ENCODE assay signal across 8 cellular contexts in genomic region chr22:41181349-41182241, GRCh38. TPM values are rescaled to one million over a fixed set of nuclear protein-coding genes. Genes with fewer than 3 reads are reported as not detected.
DNase-seq lines count a peak whose midpoint lies in the region; ATAC-seq and TF ChIP-seq lines count a peak whose summit lies in the region.

No MANE protein-coding gene starts in this region.

- 60 to 73% methylated on average over 15 of the region's 15 CpGs for WGBS in aorta, 2 donors

- peaks cover 30% of the 10 kb centered on the region for H3K36me3 Mint-ChIP-seq in WTC11

- no peaks in the 10 kb centered on the region for H3K27me3 ChIP-seq in aorta (ENCODE audit: control insufficient read depth in 1 of 2, insufficient read depth in 2 of 2, low read length in 1 of 2)

- no peaks in the 10 kb centered on the region for H3K27me3 Mint-ChIP-seq in stimulated activated naive CD8-positive, alpha-beta T cell treated with anti-CD3 and anti-CD28 coated beads, Interleukin-15, amount 100 ng/mL, for 72 hours
- H3K27me3 Mint-ChIP-seq in WTC11 (ENCODE audit: low read depth), result no peaks in the 10 kb centered on the region

- ATAC-seq in stimulated activated naive CD8-positive, alpha-beta T cell treated with anti-CD3 and anti-CD28 coated beads, Interleukin-15, amount 100 ng/mL, for 72 hours, result peak; percentile 35
- no peak for ATAC-seq in stimulated activated naive CD8-positive, alpha-beta T cell treated with anti-CD3 and anti-CD28 coated beads, Interleukin-15, Interleukin-2, amounts not matched to agents 100 U/mL and 50 U/mL, for 24 hours
- ATAC-seq in WTC11 (peak; percentile 21), aorta (ENCODE audit: low FRiP score) (peak; percentile 19)

- H3K27ac ChIP-seq in aorta (ENCODE audit: low read depth in 1 of 2, low read length in 2 of 2), result no peak overlapping the region

- H3K4me3 ChIP-seq in aorta (ENCODE audit: low read length in 2 of 2), result no peak overlapping the region

- intact Hi-C loops in aorta (cut with DNase I) (no loop called here), posterior vena cava (cut with DNase I) (no loop called here)

- TF ChIP-seq CTCF in WTC11 (IDR thresholded peaks at IDR 0.05), result no peak

- H3K9me3 Mint-ChIP-seq in stimulated activated naive CD8-positive, alpha-beta T cell treated with anti-CD3 and anti-CD28 coated beads, Interleukin-15, amount 100 ng/mL, for 72 hours, result no peaks in the 10 kb centered on the region
- 0 out of 2 replicates have a peak, but pooled peaks cover 3% of the 10 kb centered on the region for H3K9me3 Mint-ChIP-seq in WTC11

- H3K9me3 ChIP-seq in aorta (ENCODE audit: control insufficient read depth, low read length), result no peaks in the 10 kb centered on the region

- H3K36me3 ChIP-seq in aorta (ENCODE audit: control insufficient read depth in 1 of 2, insufficient read depth in 2 of 2, low read length in 1 of 2), result peaks cover 0 to 15% of the 10 kb centered on the region in 2 donors

- no peaks in the 10 kb centered on the region for H3K4me1 Mint-ChIP-seq in stimulated activated naive CD8-positive, alpha-beta T cell treated with anti-CD3 and anti-CD28 coated beads, Interleukin-15, amount 100 ng/mL, for 72 hours
- peaks cover 36% of the 10 kb centered on the region for H3K4me1 Mint-ChIP-seq in WTC11

- no peak overlapping the region for H3K27ac Mint-ChIP-seq in stimulated activated naive CD8-positive, alpha-beta T cell treated with anti-CD3 and anti-CD28 coated beads, Interleukin-15, amount 100 ng/mL, for 72 hours
- H3K27ac Mint-ChIP-seq in WTC11, result peak overlapping the region; percentile 79

- no peak overlapping the region for H3K4me3 Mint-ChIP-seq in stimulated activated naive CD8-positive, alpha-beta T cell treated with anti-CD3 and anti-CD28 coated beads, Interleukin-15, amount 100 ng/mL, for 72 hours
- no peak overlapping the region for H3K4me3 Mint-ChIP-seq in WTC11

- no peak for DNase-seq in stimulated activated naive CD8-positive, alpha-beta T cell treated with anti-CD3 and anti-CD28 coated beads, Interleukin-15, amount 100 ng/mL, for 72 hours
- no peak for DNase-seq in stimulated activated naive CD8-positive, alpha-beta T cell treated with anti-CD3 and anti-CD28 coated beads, Interleukin-15, Interleukin-2, amounts not matched to agents 100 U/mL and 50 U/mL, for 24 hours
- no peak for DNase-seq in WTC11 (ENCODE audit: low spot score)
- DNase-seq in kidney tubule cell (ENCODE audit: low spot score), result peak; percentile 52
- peak in 1 of 2 donors; percentile 51 for DNase-seq in aorta
- no peak for DNase-seq in posterior vena cava (ENCODE audit: low spot score)
- no peak for DNase-seq in iPS-NIHi7 (ENCODE audit: extremely low spot score)
- no peak for DNase-seq in NCI-H187 treated with DMSO at 0.1 percent for 48 hours (lab: John Stamatoyannopoulos, UW)

- H3K4me1 ChIP-seq in aorta (ENCODE audit: control insufficient read depth in 1 of 2, insufficient read depth in 2 of 2, low read length in 2 of 2), result no peaks in the 10 kb centered on the region

- CTCF ChIA-PET in WTC11 (lab: Charles Lee), result interaction anchor here (0.6 to 6.8 kb wide), 5 partner anchors 10 to 88 kb away, joined by 3 to 60 read pairs (median 4); no protein-coding TSS in a partner anchor

- POLR2A ChIA-PET in WTC11 (lab: Charles Lee), result interaction anchor here (0.7 to 2.2 kb wide), 2 partner anchors 56 to 71 kb away, joined by 6 to 7 read pairs; no protein-coding TSS in a partner anchor

TF ChIP-seq in WTC11, 78 proteins besides CTCF, POLR2A, EP300 and RAD21:
- TF ChIP-seq CDX4 (CRISPR knock-in tag; IDR thresholded peaks at IDR 0.05; ENCODE audit: borderline replicate concordance) (no peak), MAX (CRISPR knock-in tag; IDR thresholded peaks at IDR 0.05) (0 out of 2 replicates have a peak, but pooled peaks have one; percentile 15), TEAD4 (CRISPR knock-in tag; IDR thresholded peaks at IDR 0.05) (no peak), SMAD4 (CRISPR knock-in tag; IDR thresholded peaks at IDR 0.05) (peak; percentile 82; the same call in 1 of the 2 replicates), NFE2L1 (CRISPR knock-in tag; IDR thresholded peaks at IDR 0.05) (0 out of 2 replicates have a peak, but pooled peaks have one; percentile 18), AR (CRISPR knock-in tag; IDR thresholded peaks at IDR 0.05) (no peak), ATF3 (CRISPR knock-in tag; conservative IDR thresholded peaks at IDR 0.05) (peak; percentile 80; the same call in 1 of the 2 replicates), FOXP1 (CRISPR knock-in tag; IDR thresholded peaks at IDR 0.05; ENCODE audit: borderline replicate concordance) (0 out of 2 replicates have a peak, but pooled peaks have one; percentile 30)
TF ChIP-seq in WTC11: peak in this region for 5.

RNA-seq across cellular contexts. Expression of gene L3MBTL2, which starts 23.5 kb away (rescaled TPM):
- total RNA-seq in WTC11 (2021), result 25.2 to 28.0 TPM (median 25.6 TPM) in 3 replicates
- total RNA-seq in aorta, result 10 to 100 TPM; 12.3 to 18.5 TPM
- 10 to 100 TPM in 1 of 2 donors, 1 to 10 TPM in 1; 6.5 to 14.9 TPM for polyA plus RNA-seq in aorta
- 10 to 100 TPM; 15.4 to 19.0 TPM for total RNA-seq in posterior vena cava

RNA-seq across cellular contexts. Expression of gene CHADL, which starts 59.1 kb away (rescaled TPM):
- total RNA-seq in WTC11 (2021) (1.2 to 1.7 TPM (median 1.5 TPM) in 3 replicates), aorta (1 to 10 TPM; 1.2 to 2.7 TPM), posterior vena cava (1 to 10 TPM; 1.8 to 1.9 TPM)
- 1 to 10 TPM in 1 of 2 donors, not detected in 1; 7.0 TPM for polyA plus RNA-seq in aorta
